8 cellular contexts compared by ENCODE assay signal in the genomic region with DNA sequence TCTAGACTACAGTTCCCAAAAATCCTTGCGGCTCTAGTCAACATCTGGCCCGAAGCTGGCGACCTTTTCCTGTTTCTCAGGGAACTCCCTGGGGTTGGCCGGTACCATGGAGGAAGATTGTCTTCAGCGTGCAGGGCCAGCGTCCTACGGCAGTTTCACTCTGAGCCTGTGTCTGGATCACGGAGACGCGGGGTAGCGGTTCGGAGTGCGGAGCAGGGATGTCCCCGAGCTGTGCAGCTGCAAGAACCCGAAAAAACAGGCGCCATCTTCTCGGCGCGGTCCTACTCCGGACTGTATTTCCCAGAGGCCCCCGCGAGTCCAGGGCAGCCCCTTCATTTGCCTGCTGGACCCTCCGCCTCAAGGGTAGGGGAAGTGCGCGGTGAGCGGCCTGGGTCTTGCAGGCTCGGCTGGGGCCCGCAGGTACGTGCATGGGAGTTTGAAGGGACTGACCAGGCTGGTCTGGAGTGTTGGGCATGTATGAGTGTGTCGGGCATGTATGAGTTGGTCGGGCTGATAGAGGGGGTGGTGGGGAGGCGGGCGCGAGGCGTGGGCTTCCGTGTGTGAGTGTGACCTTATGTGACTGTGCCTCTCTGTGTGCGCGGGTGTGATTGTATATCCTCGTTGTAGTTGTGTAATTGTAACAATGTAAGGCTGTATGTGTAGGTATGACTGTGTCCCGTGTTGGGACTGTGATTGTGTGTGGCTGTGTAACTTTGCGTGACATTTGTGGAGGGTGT. TPM values are rescaled to one million over a fixed set of nuclear protein-coding genes. Genes with fewer than 3 reads are reported as not detected.
DNase-seq lines count a peak whose midpoint lies in the region; ATAC-seq, FAIRE-seq and TF ChIP-seq lines count a peak whose summit lies in the region.

A gene (plus strand): TSS at position 360 of the 737 bp plus-strand sequence. CDS start 12,240 bp downstream, outside the sequence.

- H3K4me3 ChIP-seq in A673 (ENCODE audit: low read depth, low read length, poor library complexity, severe bottlenecking) (peak within 1 kb of the TSS; percentile 78), WI38 (ENCODE audit: low read depth, low read length) (peak within 1 kb of the TSS; percentile 95), bronchial epithelial cell (ENCODE audit: low read depth, low read length) (peak within 1 kb of the TSS; percentile 70), spleen (peak within 1 kb of the TSS; percentile 63 to 96 (median 86))

- DNase-seq in A673 (ENCODE audit: low spot score) (peak; percentile 95), NCI-H2171 treated with DMSO at 0.1 percent for 48 hours (lab: John Stamatoyannopoulos, UW) (peak; percentile 95), bronchial epithelial cell (ENCODE audit: low read depth) (peak; percentile 80), inferior parietal cortex (ENCODE audit: extremely low spot score) (peak; percentile 95), spleen (peak; percentile 96)

- H3K36me3 ChIP-seq in A673 (ENCODE audit: insufficient read depth, low read length, poor library complexity, severe bottlenecking) (peaks cover 17% of the 10 kb centered on the region), bronchial epithelial cell (ENCODE audit: control insufficient read depth, insufficient read depth, low read length) (peaks cover 3% of the 10 kb centered on the region), spleen (peaks cover 0 to 41% (median 13%) of the 10 kb centered on the region in 6 donors)

- POLR2A ChIA-PET in A673 (lab: Charles Lee; ENCODE audit: low non-redundant PET): no interaction called here

- peak in 2 of 3 donors; percentile 37 to 73 for TF ChIP-seq POLR2A in spleen (IDR thresholded peaks at IDR 0.05)

- CTCF ChIA-PET in A673 (lab: Charles Lee): no interaction called here

- 0% methylated on average over 38 to 41 of the region's 41 CpGs for WGBS in spleen, 5 donors

- ATAC-seq in GM18870 (IDR thresholded peaks at IDR 0.05; ENCODE audit: unreplicated experiment) (peak; percentile 86), HG03108 (IDR thresholded peaks at IDR 0.05; ENCODE audit: unreplicated experiment) (peak; percentile 92)

- H3K27me3 ChIP-seq in A673 (replicated peaks; ENCODE audit: insufficient read depth, low read depth, low read length, poor library complexity) (no peaks in the 10 kb centered on the region), bronchial epithelial cell (ENCODE audit: control insufficient read depth, insufficient read depth, low read length) (no peaks in the 10 kb centered on the region), spleen (replicated peaks in 1 of 7) (no peaks in the 10 kb centered on the region)

- H3K9me3 ChIP-seq in A673 (ENCODE audit: low read depth, low read length, poor library complexity, severe bottlenecking) (peaks cover 2% of the 10 kb centered on the region), spleen (peaks cover 0 to 30% (median 24%) of the 10 kb centered on the region in 8 donors)

- TF ChIP-seq CTCF in A673 (conservative IDR thresholded peaks at IDR 0.05; ENCODE audit: low read depth, low read length): no peak
- TF ChIP-seq CTCF in WI38 (IDR thresholded peaks at IDR 0.05; ENCODE audit: low read depth, low read length): no peak
- TF ChIP-seq CTCF in bronchial epithelial cell (IDR thresholded peaks at IDR 0.05; ENCODE audit: insufficient read depth, low read length, severe bottlenecking): no peak
- TF ChIP-seq CTCF in spleen (IDR thresholded peaks at IDR 0.05 in 8 of 11, conservative IDR thresholded peaks at IDR 0.05 in 3 of 11): no peak

- BruUV-seq in A673 (replicated peaks; lab: Mats Ljungman, UMichigan): no TSS peak

- intact Hi-C loops in A673 (cut with micrococcal nuclease; ENCODE audit: unreplicated experiment): no loop called here
- intact Hi-C loops in spleen (cut with DNase I; ENCODE audit: low total_unique reads): no loop called here

- no peaks in the 10 kb centered on the region for H3K4me1 ChIP-seq in A673 (ENCODE audit: insufficient read depth, low read length, poor library complexity, severe bottlenecking)
- H3K4me1 ChIP-seq in spleen: peaks cover 10 to 39% (median 20%) of the 10 kb centered on the region in 6 donors

- peak within 1 kb of the TSS; percentile 90 for H3K27ac ChIP-seq in A673 (ENCODE audit: low read depth, low read length, poor library complexity, severe bottlenecking)
- peak within 1 kb of the TSS; percentile 91 to 97 (median 95) for H3K27ac ChIP-seq in spleen

- no peak for FAIRE-seq in bronchial epithelial cell (lab: Jason Lieb, UNC)

RNA-seq across cellular contexts. Expression of the gene that starts here (rescaled TPM):
- total RNA-seq in A673 (2021) (7.2 and 7.6 TPM in 2 replicates), bronchial epithelial cell (6.8 and 9.5 TPM in 2 replicates), spleen (10 to 100 TPM in 6 of 7 donors, 1 to 10 TPM in 1; 9.2 to 25.4 (median 15.7) TPM)
- polyA plus RNA-seq in spleen: 1 to 10 TPM; 5.7 to 6.7 (median 6.6) TPM

Comparison
In these comparisons a context has a peak if more than half of its experiments do, and no peak if none do; other contexts are left out.
1. Peak in every context shown above with its lines: DNase-seq, ATAC-seq, H3K4me3 ChIP-seq and H3K27ac ChIP-seq.